ENCODE assay signal across 14 cellular contexts in the genomic region with DNA sequence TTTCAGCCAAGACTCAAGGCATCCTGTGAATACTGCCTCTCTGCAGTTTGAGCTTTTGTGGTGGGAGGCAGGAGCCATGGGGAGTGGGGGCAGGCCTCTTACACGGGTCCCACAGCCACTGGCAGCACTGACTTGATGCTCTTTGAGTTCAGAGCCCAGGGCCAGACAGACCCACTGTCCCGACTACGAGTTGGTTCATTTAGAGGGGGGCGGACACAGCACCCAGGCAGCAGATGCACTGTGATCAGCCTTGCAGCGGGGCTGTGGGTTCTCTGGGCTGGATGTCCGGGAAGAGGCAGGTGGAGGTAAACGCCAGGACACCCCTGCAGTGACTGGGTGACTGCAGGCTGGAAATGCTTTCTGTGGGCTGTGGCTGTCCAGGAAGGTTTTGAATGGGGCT.
DNase-seq lines count a peak whose midpoint lies in the region; ATAC-seq, FAIRE-seq and TF ChIP-seq lines count a peak whose summit lies in the region.
"Had no signal": no experiment of that assay in that cellular context is flagged by ENCODE, and none has a peak within 500 bp of the region (broad histone marks: within the 10 kb centered on the region; RNA-seq: fewer than 3 reads in every experiment).

No MANE protein-coding gene starts in this region.

- peaks cover 75% of the 10 kb centered on the region for H3K4me1 Mint-ChIP-seq in activated CD4-positive, alpha-beta T cell treated with anti-CD3 and anti-CD28 coated beads for 36 hours
- peaks cover 89% of the 10 kb centered on the region for H3K4me1 Mint-ChIP-seq in stimulated activated naive CD8-positive, alpha-beta T cell treated with anti-CD3 and anti-CD28 coated beads, Interleukin-15, amount 100 ng/mL, for 72 hours

- no peak overlapping the region for H3K4me3 ChIP-seq in WERI-Rb-1 (ENCODE audit: low read depth, low read length)
- H3K4me3 ChIP-seq in HepG2 (replicated peaks in 1 of 3; ENCODE audit: insufficient read depth in 1 of 3, low read depth in 2 of 3, low read length in 3 of 3) = no peak overlapping the region
- H3K4me3 ChIP-seq in OCI-LY7 (ENCODE audit: low read depth, low read length, poor library complexity, severe bottlenecking) = no peak overlapping the region

- H3K4me1 ChIP-seq in HepG2 (ENCODE audit: insufficient read depth, low read length) = peaks cover 84% of the 10 kb centered on the region
- H3K4me1 ChIP-seq in OCI-LY7 (ENCODE audit: insufficient read depth, low read length, poor library complexity, severe bottlenecking) = peaks cover 50% of the 10 kb centered on the region

- BruUV-seq in HepG2 (replicated peaks; lab: Mats Ljungman, UMichigan) = no TSS peak
- BruUV-seq in OCI-LY7 (replicated peaks; lab: Mats Ljungman, UMichigan) = no TSS peak

- POLR2A ChIA-PET in activated CD4-positive, alpha-beta T cell treated with anti-CD3 and anti-CD28 coated beads for 36 hours (lab: Charles Lee) = no interaction called here
- POLR2A ChIA-PET in HepG2 (lab: Yijun Ruan, JAX) = interaction anchor here (0.9 to 2.9 kb wide), 7 partner anchors 11 to 91 kb away, joined by 3 to 28 read pairs (median 6); no protein-coding TSS in a partner anchor
- POLR2A ChIA-PET in OCI-LY7 (lab: Charles Lee) = no interaction called here

- FAIRE-seq in HepG2 (lab: Jason Lieb, UNC) = no peak
- FAIRE-seq: keratinocyte had no signal

- peaks cover 22% of the 10 kb centered on the region for H3K36me3 ChIP-seq in WERI-Rb-1
- H3K36me3 ChIP-seq in HepG2 (replicated peaks in 1 of 2; ENCODE audit: control insufficient read depth in 1 of 2, insufficient read depth in 2 of 2, low read length in 2 of 2) = peaks cover 5 to 11% of the 10 kb centered on the region in 2 experiments; a peak in 3 of 5 replicates
- no peaks in the 10 kb centered on the region for H3K36me3 ChIP-seq in OCI-LY7 (ENCODE audit: insufficient read depth, low read length)

- H4K20me1 ChIP-seq in HepG2 (ENCODE audit: insufficient read depth, low read length) (peaks cover 91% of the 10 kb centered on the region), OCI-LY7 (ENCODE audit: insufficient read depth, low read length) (no peaks in the 10 kb centered on the region)

- TF ChIP-seq CTCF in WERI-Rb-1 (IDR thresholded peaks at IDR 0.05; ENCODE audit: low read depth, low read length) (no peak), HepG2 (CRISPR knock-in tag; IDR thresholded peaks at IDR 0.05) (no peak), OCI-LY7 (conservative IDR thresholded peaks at IDR 0.05; ENCODE audit: low read length) (no peak)

- H3K27me3 Mint-ChIP-seq in activated CD4-positive, alpha-beta T cell treated with anti-CD3 and anti-CD28 coated beads for 36 hours = no peaks in the 10 kb centered on the region
- no peaks in the 10 kb centered on the region for H3K27me3 Mint-ChIP-seq in stimulated activated naive CD8-positive, alpha-beta T cell treated with anti-CD3 and anti-CD28 coated beads, Interleukin-15, amount 100 ng/mL, for 72 hours

- TF ChIP-seq EP300 in HepG2 (IDR thresholded peaks at IDR 0.05; ENCODE audit: low read depth in 2 of 2, low read length in 2 of 2) (no peak), HepG2 (CRISPR knock-in tag; IDR thresholded peaks at IDR 0.05; ENCODE audit: borderline replicate concordance) (no peak)

- H3K4me2 ChIP-seq in HepG2 (ENCODE audit: low read depth, low read length) (no peak overlapping the region), OCI-LY7 (ENCODE audit: low read length) (no peak overlapping the region)

- H3K9ac ChIP-seq in HepG2 (ENCODE audit: insufficient read depth, low read depth, low read length) = 0 out of 2 replicates have a peak overlapping the region, but pooled peaks have one; percentile 10
- H3K9ac ChIP-seq: parathyroid adenoma had no signal

- H2AFZ ChIP-seq in HepG2 (ENCODE audit: low read length) = no peak overlapping the region
- no peak overlapping the region for H2AFZ ChIP-seq in OCI-LY7 (ENCODE audit: low read length)
- H2AFZ ChIP-seq: parathyroid adenoma had no signal

- H3K36me3 Mint-ChIP-seq in activated CD4-positive, alpha-beta T cell treated with anti-CD3 and anti-CD28 coated beads for 36 hours (ENCODE audit: low read depth) = peaks cover 10% of the 10 kb centered on the region

- H3K9me2 ChIP-seq in OCI-LY7 (ENCODE audit: insufficient read depth, low read length) = no peaks in the 10 kb centered on the region

- CTCF ChIA-PET in activated CD4-positive, alpha-beta T cell treated with anti-CD3 and anti-CD28 coated beads for 36 hours (lab: Charles Lee) = interaction anchor here (1.0 to 1.5 kb wide), 2 partner anchors 12 to 22 kb away, joined by 3 read pairs; no protein-coding TSS in a partner anchor
- CTCF ChIA-PET in HepG2 (lab: Yijun Ruan, JAX; ENCODE audit: low intra/inter-chr PET ratio, low total read pairs) = no interaction called here
- CTCF ChIA-PET in OCI-LY7 (lab: Charles Lee; ENCODE audit: unreplicated experiment) = interaction anchor here (0.6 kb wide), 1 partner anchor 291 kb away, joined by 3 read pairs; no protein-coding TSS in a partner anchor

- H3K27me3 ChIP-seq in WERI-Rb-1 (ENCODE audit: insufficient read depth, low read depth, severe bottlenecking) (no peaks in the 10 kb centered on the region), HepG2 (ENCODE audit: control insufficient read depth in 1 of 2, insufficient read depth in 2 of 2, low read length in 2 of 2) (no peaks in the 10 kb centered on the region)

- H3K27ac Mint-ChIP-seq in activated CD4-positive, alpha-beta T cell treated with anti-CD3 and anti-CD28 coated beads for 36 hours = peak overlapping the region; percentile 6
- no peak overlapping the region for H3K27ac Mint-ChIP-seq in stimulated activated naive CD8-positive, alpha-beta T cell treated with anti-CD3 and anti-CD28 coated beads, Interleukin-15, amount 100 ng/mL, for 72 hours

- intact Hi-C loops in activated CD4-positive, alpha-beta T cell treated with anti-CD3 and anti-CD28 coated beads for 36 hours (cut with DNase I, micrococcal nuclease) = no loop called here
- intact Hi-C loops in HepG2 (cut with micrococcal nuclease; ENCODE audit: unreplicated experiment) = loop anchor here (1.0 kb wide), 1 partner anchor 16 kb away; no protein-coding TSS in a partner anchor
- intact Hi-C loops in OCI-LY7 (cut with micrococcal nuclease; ENCODE audit: unreplicated experiment) = no loop called here

- H3K27ac ChIP-seq in WERI-Rb-1 = peak overlapping the region; percentile 89
- peak overlapping the region; percentile 45 for H3K27ac ChIP-seq in HepG2 (ENCODE audit: extremely low read length, insufficient read depth, low read length)
- H3K27ac ChIP-seq in OCI-LY7 (ENCODE audit: low read depth, low read length, poor library complexity, severe bottlenecking) = no peak overlapping the region
- H3K27ac ChIP-seq: parathyroid adenoma had no signal

- TF ChIP-seq RAD21 in HepG2 (CRISPR knock-in tag; IDR thresholded peaks at IDR 0.05) = no peak

- H3K9me3 ChIP-seq in WERI-Rb-1 (ENCODE audit: severe bottlenecking) (no peaks in the 10 kb centered on the region), HepG2 (ENCODE audit: low read length) (no peaks in the 10 kb centered on the region), OCI-LY7 (ENCODE audit: low read length) (no peaks in the 10 kb centered on the region)

- no peak for DNase-seq in activated CD4-positive, alpha-beta T cell treated with anti-CD3 and anti-CD28 coated beads for 36 hours
- DNase-seq in activated CD4-positive, alpha-beta T cell treated with anti-CD3 and anti-CD28 coated beads, Interleukin-2, amount 50 U/mL, for 1 hour = no peak
- no peak for DNase-seq in WERI-Rb-1
- DNase-seq in HepG2 (ENCODE audit: low spot score) = no peak
- DNase-seq in stimulated activated naive CD8-positive, alpha-beta T cell treated with anti-CD3 and anti-CD28 coated beads, Interleukin-15, amount 100 ng/mL, for 72 hours = no peak
- no peak for DNase-seq in OCI-LY7 (ENCODE audit: low spot score)
- no peak for DNase-seq in DMS114 treated with DMSO at 0.1 percent for 48 hours (lab: John Stamatoyannopoulos, UW; ENCODE audit: unreplicated experiment)
- DNase-seq: GF-D8, KBM-7, NCI-H2029, PC-3 had no signal

- peak overlapping the region; percentile 3 for H3K4me3 Mint-ChIP-seq in activated CD4-positive, alpha-beta T cell treated with anti-CD3 and anti-CD28 coated beads for 36 hours
- peak overlapping the region; percentile 85 to 92 for H3K4me3 Mint-ChIP-seq in stimulated activated naive CD8-positive, alpha-beta T cell treated with anti-CD3 and anti-CD28 coated beads, Interleukin-15, amount 100 ng/mL, for 72 hours

- H3K9me3 Mint-ChIP-seq in activated CD4-positive, alpha-beta T cell treated with anti-CD3 and anti-CD28 coated beads for 36 hours (ENCODE audit: low read depth) = no peaks in the 10 kb centered on the region
- H3K9me3 Mint-ChIP-seq in stimulated activated naive CD8-positive, alpha-beta T cell treated with anti-CD3 and anti-CD28 coated beads, Interleukin-15, amount 100 ng/mL, for 72 hours = no peaks in the 10 kb centered on the region

- no peak for ATAC-seq in activated CD4-positive, alpha-beta T cell treated with anti-CD3 and anti-CD28 coated beads for 36 hours
- ATAC-seq in HepG2 (no peak), HG02623 (IDR thresholded peaks at IDR 0.05; ENCODE audit: unreplicated experiment) (no peak)
- no peak for ATAC-seq in stimulated activated naive CD8-positive, alpha-beta T cell treated with anti-CD3 and anti-CD28 coated beads, Interleukin-15, amount 100 ng/mL, for 72 hours
- ATAC-seq: PC-3 had no signal

- 73% methylated on average over 7 of the region's 7 CpGs for WGBS in HepG2 (ENCODE audit: low lambda C conversion rate)

- H3K79me2 ChIP-seq in HepG2 (ENCODE audit: insufficient read depth, low read length) = peaks cover 93% of the 10 kb centered on the region
- H3K79me2 ChIP-seq in OCI-LY7 (ENCODE audit: insufficient read depth, low read depth, low read length) = no peaks in the 10 kb centered on the region

- in situ Hi-C loops in HepG2 (cut with HindIII; ENCODE audit: extremely low pct_ligation_motif_present, low pct_unique_long_range_greater_than_20kb) = loop anchor here (10.0 kb wide), 1 partner anchor 93 kb away; no protein-coding TSS in a partner anchor

- TF ChIP-seq POLR2A in HepG2 (IDR thresholded peaks at IDR 0.05; ENCODE audit: insufficient read depth in 1 of 2, low read depth in 2 of 2, low read length in 2 of 2) = no peak

TF ChIP-seq in HepG2, 621 proteins besides CTCF, POLR2A, EP300 and RAD21:
- TF ChIP-seq YEATS4 (CRISPR knock-in tag; IDR thresholded peaks at IDR 0.05; ENCODE audit: borderline replicate concordance) (0 out of 2 replicates have a peak, but pooled peaks have one; percentile 30), RBM22 (optimal IDR thresholded peaks at IDR 0.05; ENCODE audit: low read length) (peak; percentile 17), AGO2 (optimal IDR thresholded peaks at IDR 0.05; ENCODE audit: low read depth, low read length) (peak; percentile 49), NR2C2 (CRISPR knock-in tag; IDR thresholded peaks at IDR 0.05; ENCODE audit: borderline replicate concordance) (0 out of 2 replicates have a peak, but pooled peaks have one; percentile 5), SYNCRIP (IDR thresholded peaks at IDR 0.05; ENCODE audit: insufficient read depth, low read depth, low read length) (no peak), MYC (CRISPR knock-in tag; IDR thresholded peaks at IDR 0.05; ENCODE audit: borderline replicate concordance) (0 out of 2 replicates have a peak, but pooled peaks have one; percentile 10), SOX5 (CRISPR knock-in tag; IDR thresholded peaks at IDR 0.05; ENCODE audit: borderline replicate concordance) (no peak), NFKB2 (CRISPR knock-in tag; IDR thresholded peaks at IDR 0.05; ENCODE audit: borderline replicate concordance) (0 out of 2 replicates have a peak, but pooled peaks have one; percentile 28)
